In genomic region chr9:89177401-89178161, GRCh38 we compare ENCODE assay signal across 11 cellular contexts. TPM values are rescaled to one million over a fixed set of nuclear protein-coding genes. Genes with fewer than 3 reads are reported as not detected.
DNase-seq lines count a peak whose midpoint lies in the region; ATAC-seq lines count a peak whose summit lies in the region.
"Had no signal": no experiment of that assay in that cellular context is flagged by ENCODE, and none has a peak within 500 bp of the region (broad histone marks: within the 10 kb centered on the region; RNA-seq: fewer than 3 reads in every experiment).

No MANE protein-coding gene starts in this region.

- no peak overlapping the region for H4K8ac ChIP-seq in mesendoderm (ENCODE audit: low read depth, low read length)

- no peak for DNase-seq in activated naive CD8-positive, alpha-beta T cell treated with anti-CD3 and anti-CD28 coated beads for 36 hours
- DNase-seq in ecto neural progenitor cell (ENCODE audit: low spot score) (peak; percentile 63), mesendoderm (peak; percentile 54), NCI-H510A (lab: John Stamatoyannopoulos, UW) (no peak)
- DNase-seq: CD4-positive, CD25-positive, alpha-beta regulatory T cell; naive thymus-derived CD4-positive, alpha-beta T cell; T-cell had no signal

- H3K4me1 ChIP-seq in mesendoderm (ENCODE audit: control insufficient read depth, low read depth, low read length) (peaks cover 4% of the 10 kb centered on the region), urinary bladder (ENCODE audit: insufficient read depth) (peaks cover 4% of the 10 kb centered on the region)

- H3K27me3 ChIP-seq in mesendoderm (ENCODE audit: insufficient read depth, low read length, poor library complexity) = no peaks in the 10 kb centered on the region

- H2AK5ac ChIP-seq in mesendoderm (ENCODE audit: low read length) = no peak overlapping the region

- no peak overlapping the region for H2BK15ac ChIP-seq in mesendoderm (replicated peaks; ENCODE audit: low read depth)

- no CpG with 5 or more reads among the region's 59 CpGs for whole genome bisulfite sequencing in mesendoderm (ENCODE audit: extremely low coverage, insufficient coverage, low lambda C conversion rate)
- 4% methylated on average over 59 of the region's 59 CpGs for WGBS in urinary bladder

- peak overlapping the region; percentile 41 for H3K4me3 ChIP-seq in mesendoderm (ENCODE audit: low read length)
- peak overlapping the region; percentile 47 for H3K4me3 ChIP-seq in urinary bladder (ENCODE audit: low read depth, low read length)

- H3K36me3 Mint-ChIP-seq in activated naive CD8-positive, alpha-beta T cell = no peaks in the 10 kb centered on the region
- H3K36me3 Mint-ChIP-seq in activated naive CD8-positive, alpha-beta T cell treated with anti-CD3 and anti-CD28 coated beads for 36 hours = no peaks in the 10 kb centered on the region
- H3K36me3 Mint-ChIP-seq: CD4-positive, CD25-positive, alpha-beta regulatory T cell had no signal

- H3K79me2 ChIP-seq in mesendoderm (ENCODE audit: control insufficient read depth, insufficient read depth, low read length) = peaks cover 2% of the 10 kb centered on the region

- peaks cover 2% of the 10 kb centered on the region for H3K79me1 ChIP-seq in mesendoderm (ENCODE audit: low read length)

- no peak overlapping the region for H2BK120ac ChIP-seq in mesendoderm (ENCODE audit: low read depth, low read length)

- no peaks in the 10 kb centered on the region for H3K36me3 ChIP-seq in mesendoderm (ENCODE audit: control insufficient read depth, insufficient read depth, low read length)
- no peaks in the 10 kb centered on the region for H3K36me3 ChIP-seq in urinary bladder (ENCODE audit: insufficient read depth)

- H3K9me3 Mint-ChIP-seq in activated naive CD8-positive, alpha-beta T cell (ENCODE audit: low read depth) = no peaks in the 10 kb centered on the region
- no peaks in the 10 kb centered on the region for H3K9me3 Mint-ChIP-seq in activated naive CD8-positive, alpha-beta T cell treated with anti-CD3 and anti-CD28 coated beads for 36 hours
- H3K9me3 Mint-ChIP-seq: CD4-positive, CD25-positive, alpha-beta regulatory T cell; T-cell had no signal

- peaks cover 26% of the 10 kb centered on the region for H3K4me1 Mint-ChIP-seq in activated naive CD8-positive, alpha-beta T cell (ENCODE audit: low read depth)
- peaks cover 19% of the 10 kb centered on the region for H3K4me1 Mint-ChIP-seq in activated naive CD8-positive, alpha-beta T cell treated with anti-CD3 and anti-CD28 coated beads for 36 hours

- H3K4me3 Mint-ChIP-seq in activated naive CD8-positive, alpha-beta T cell = peak overlapping the region; percentile 30
- no peak overlapping the region for H3K4me3 Mint-ChIP-seq in activated naive CD8-positive, alpha-beta T cell treated with anti-CD3 and anti-CD28 coated beads for 36 hours
- H3K4me3 Mint-ChIP-seq: CD4-positive, CD25-positive, alpha-beta regulatory T cell had no signal

- no peak overlapping the region for H3K23ac ChIP-seq in mesendoderm (ENCODE audit: low read length)

- H3K9ac ChIP-seq in mesendoderm (ENCODE audit: low read length) = peak overlapping the region; percentile 36

- H3K27ac ChIP-seq in mesendoderm (ENCODE audit: low read depth, low read length) (no peak overlapping the region), urinary bladder (ENCODE audit: low read depth) (no peak overlapping the region)

- no peak overlapping the region for H4K5ac ChIP-seq in mesendoderm (ENCODE audit: low read length)

- no peak overlapping the region for H2BK5ac ChIP-seq in mesendoderm (ENCODE audit: low read length)

- no peak overlapping the region for H3K4ac ChIP-seq in mesendoderm (ENCODE audit: low read depth, low read length)

- H3K27me3 Mint-ChIP-seq in activated naive CD8-positive, alpha-beta T cell = peaks cover 34% of the 10 kb centered on the region
- peaks cover 77% of the 10 kb centered on the region for H3K27me3 Mint-ChIP-seq in activated naive CD8-positive, alpha-beta T cell treated with anti-CD3 and anti-CD28 coated beads for 36 hours

- H3K18ac ChIP-seq in mesendoderm (ENCODE audit: low read length) = peak overlapping the region; percentile 23

- H3K4me2 ChIP-seq in mesendoderm (ENCODE audit: low read length) = peak overlapping the region; percentile 77

- no peak overlapping the region for H3K27ac Mint-ChIP-seq in activated naive CD8-positive, alpha-beta T cell
- H3K27ac Mint-ChIP-seq in activated naive CD8-positive, alpha-beta T cell treated with anti-CD3 and anti-CD28 coated beads for 36 hours = no peak overlapping the region
- H3K27ac Mint-ChIP-seq: CD4-positive, CD25-positive, alpha-beta regulatory T cell; naive thymus-derived CD4-positive, alpha-beta T cell; T-cell had no signal

- ATAC-seq in GM19455 (IDR thresholded peaks at IDR 0.05; ENCODE audit: unreplicated experiment) (no peak), GM18519 (IDR thresholded peaks at IDR 0.05; ENCODE audit: low FRiP score, unreplicated experiment) (no peak)
- ATAC-seq: naive thymus-derived CD4-positive, alpha-beta T cell; T-cell had no signal

- H3K56ac ChIP-seq in mesendoderm (ENCODE audit: low read length) = peak overlapping the region; percentile 59

RNA-seq across cellular contexts. Expression of gene SHC3, which starts 1.0 kb away (rescaled TPM):
- total RNA-seq in activated naive CD8-positive, alpha-beta T cell treated with anti-CD3 and anti-CD28 coated beads for 36 hours = not detected
- polyA plus RNA-seq in mesendoderm (2013, experiment 1 of 2) = 1.7 TPM
- polyA plus RNA-seq in mesendoderm (2013, experiment 2 of 2) = 1.9 TPM
- 2.0 TPM for total RNA-seq in urinary bladder
- 1.6 TPM for polyA plus RNA-seq in urinary bladder
- total RNA-seq: CD4-positive, CD25-positive, alpha-beta regulatory T cell had no signal
- polyA plus RNA-seq: CD4-positive, CD25-positive, alpha-beta regulatory T cell; naive thymus-derived CD4-positive, alpha-beta T cell had no signal

Comparison
In these comparisons a context has a peak if more than half of its experiments do, and no peak if none do; other contexts are left out.
1. DNase-seq: peak in ecto neural progenitor cell (single experiment) and mesendoderm (single experiment); none in activated naive CD8-positive, alpha-beta T cell treated with anti-CD3 and anti-CD28 coated beads for 36 hours (single experiment) and NCI-H510A (single experiment).